In genomic region chr11:14451825-14452224, GRCh38 we compare ENCODE assay signal across 14 cellular contexts. TPM values are rescaled to one million over a fixed set of nuclear protein-coding genes. Genes with fewer than 3 reads are reported as not detected.
DNase-seq lines count a peak whose midpoint lies in the region; ATAC-seq and TF ChIP-seq lines count a peak whose summit lies in the region.
"Had no signal": no experiment of that assay in that cellular context is flagged by ENCODE, and none has a peak within 500 bp of the region (broad histone marks: within the 10 kb centered on the region; RNA-seq: fewer than 3 reads in every experiment).

No MANE protein-coding gene starts in this region.

- CTCF ChIA-PET in GM10248 (lab: Yijun Ruan, JAX), result interaction anchor here (0.9 to 6.9 kb wide), 3 partner anchors 15 to 679 kb away, joined by 3 to 109 read pairs (median 3); no protein-coding TSS in a partner anchor
- CTCF ChIA-PET in OCI-LY7 (lab: Charles Lee; ENCODE audit: unreplicated experiment), result no interaction called here

- no peak overlapping the region for H3K4me2 ChIP-seq in OCI-LY7 (ENCODE audit: low read length)

- H4K20me1 ChIP-seq in OCI-LY7 (ENCODE audit: insufficient read depth, low read length), result no peaks in the 10 kb centered on the region

- peaks cover 7% of the 10 kb centered on the region for H3K36me3 Mint-ChIP-seq in memory B cell
- peaks cover 32% of the 10 kb centered on the region for H3K36me3 Mint-ChIP-seq in activated T-cell treated with anti-CD3 and anti-CD28 coated beads, Interleukin-2, amount 50 U/mL, for 24 hours (ENCODE audit: low read depth)

- H3K9me3 Mint-ChIP-seq in memory B cell, result no peaks in the 10 kb centered on the region
- no peaks in the 10 kb centered on the region for H3K9me3 Mint-ChIP-seq in activated T-cell treated with anti-CD3 and anti-CD28 coated beads, Interleukin-2, amount 50 U/mL, for 24 hours
- H3K9me3 Mint-ChIP-seq: activated naive CD8-positive, alpha-beta T cell treated with anti-CD3 and anti-CD28 coated beads, Interleukin-2, amount 50 U/mL, for 24 hours; neural crest cell had no signal

- no peak overlapping the region for H3K4me3 ChIP-seq in OCI-LY7 (ENCODE audit: low read depth, low read length, poor library complexity, severe bottlenecking)
- H3K4me3 ChIP-seq: colonic mucosa had no signal

- peak; percentile 38 for ATAC-seq in HG02798 (IDR thresholded peaks at IDR 0.05; ENCODE audit: poor library complexity, unreplicated experiment)
- peak; percentile 92 for ATAC-seq in memory B cell (ENCODE audit: low read depth)
- ATAC-seq: activated naive CD8-positive, alpha-beta T cell treated with anti-CD3 and anti-CD28 coated beads, Interleukin-2, amount 50 U/mL, for 24 hours had no signal

- no peak overlapping the region for H2AFZ ChIP-seq in OCI-LY7 (ENCODE audit: low read length)

- peak; percentile 16 for DNase-seq in GM10248 (ENCODE audit: extremely low spot score)
- DNase-seq in OCI-LY7 (ENCODE audit: low spot score), result peak; percentile 25
- DNase-seq in memory B cell (ENCODE audit: low spot score in 2 of 2), result peak in 1 of 2 donors; percentile 57
- no peak for DNase-seq in activated CD4-positive, alpha-beta T cell treated with anti-CD3 and anti-CD28 coated beads, Interleukin-2, amount 50 U/mL, for 1 hour
- DNase-seq in activated CD4-positive, alpha-beta T cell treated with anti-CD3 and anti-CD28 coated beads, Interleukin-2, amount 50 U/mL, for 48 hours, result no peak
- DNase-seq in DMS114 treated with DMSO at 0.1 percent for 48 hours (lab: John Stamatoyannopoulos, UW; ENCODE audit: unreplicated experiment), result no peak
- no peak for DNase-seq in activated T-cell treated with anti-CD3 and anti-CD28 coated beads, Interleukin-2, amount 50 U/mL, for 24 hours
- DNase-seq: activated naive CD8-positive, alpha-beta T cell treated with anti-CD3 and anti-CD28 coated beads, Interleukin-2, amount 50 U/mL, for 24 hours; C1 segment of cervical spinal cord; colonic mucosa; stimulated activated CD8-positive, alpha-beta memory T cell treated with anti-CD3 and anti-CD28 coated beads, Interleukin-4, amount 100 ng/mL, for 48 hours; T-helper 2 cell had no signal

- H3K9me3 ChIP-seq in OCI-LY7 (ENCODE audit: low read length), result no peaks in the 10 kb centered on the region
- H3K9me3 ChIP-seq: colonic mucosa had no signal

- H3K27ac ChIP-seq in OCI-LY7 (ENCODE audit: low read depth, low read length, poor library complexity, severe bottlenecking), result no peak overlapping the region
- H3K27ac ChIP-seq: colonic mucosa had no signal

- H3K27me3 Mint-ChIP-seq in memory B cell, result no peaks in the 10 kb centered on the region
- H3K27me3 Mint-ChIP-seq in activated T-cell treated with anti-CD3 and anti-CD28 coated beads, Interleukin-2, amount 50 U/mL, for 24 hours, result no peaks in the 10 kb centered on the region
- H3K27me3 Mint-ChIP-seq: activated naive CD8-positive, alpha-beta T cell treated with anti-CD3 and anti-CD28 coated beads, Interleukin-2, amount 50 U/mL, for 24 hours had no signal

- POLR2A ChIA-PET in GM10248 (lab: Yijun Ruan, JAX) (no interaction called here), OCI-LY7 (lab: Charles Lee) (interaction anchor here (0.6 kb wide), 1 partner anchor 225 kb away, joined by 3 read pairs; no protein-coding TSS in a partner anchor)

- H3K36me3 ChIP-seq in OCI-LY7 (ENCODE audit: insufficient read depth, low read length), result peaks cover 22% of the 10 kb centered on the region; the same call in 1 of the 2 replicates
- H3K36me3 ChIP-seq: colonic mucosa had no signal

- H3K4me1 Mint-ChIP-seq in memory B cell, result peaks cover 12% of the 10 kb centered on the region
- H3K4me1 Mint-ChIP-seq in activated T-cell treated with anti-CD3 and anti-CD28 coated beads, Interleukin-2, amount 50 U/mL, for 24 hours (ENCODE audit: low read depth), result peaks cover 15% of the 10 kb centered on the region
- H3K4me1 Mint-ChIP-seq: neural crest cell had no signal

- no peak overlapping the region for H3K4me3 Mint-ChIP-seq in memory B cell
- no peak overlapping the region for H3K4me3 Mint-ChIP-seq in activated T-cell treated with anti-CD3 and anti-CD28 coated beads, Interleukin-2, amount 50 U/mL, for 24 hours
- H3K4me3 Mint-ChIP-seq: activated naive CD8-positive, alpha-beta T cell treated with anti-CD3 and anti-CD28 coated beads, Interleukin-2, amount 50 U/mL, for 24 hours; neural crest cell had no signal

- peaks cover 4% of the 10 kb centered on the region for H3K4me1 ChIP-seq in OCI-LY7 (ENCODE audit: insufficient read depth, low read length, poor library complexity, severe bottlenecking)
- H3K4me1 ChIP-seq: colonic mucosa had no signal

- no peak for TF ChIP-seq CTCF in GM10248 (IDR thresholded peaks at IDR 0.05; ENCODE audit: control extremely low read depth, extremely low read depth, low read depth, missing control alignments)
- TF ChIP-seq CTCF in OCI-LY7 (conservative IDR thresholded peaks at IDR 0.05; ENCODE audit: low read length), result no peak

- no peaks in the 10 kb centered on the region for H3K79me2 ChIP-seq in OCI-LY7 (ENCODE audit: insufficient read depth, low read depth, low read length)

- H3K27ac Mint-ChIP-seq in memory B cell, result peak overlapping the region; percentile 98
- no peak overlapping the region for H3K27ac Mint-ChIP-seq in activated T-cell treated with anti-CD3 and anti-CD28 coated beads, Interleukin-2, amount 50 U/mL, for 24 hours
- H3K27ac Mint-ChIP-seq: activated naive CD8-positive, alpha-beta T cell treated with anti-CD3 and anti-CD28 coated beads, Interleukin-2, amount 50 U/mL, for 24 hours had no signal

- intact Hi-C loops in OCI-LY7 (cut with micrococcal nuclease; ENCODE audit: unreplicated experiment), result no loop called here

- no TSS peak for BruUV-seq in OCI-LY7 (replicated peaks; lab: Mats Ljungman, UMichigan)

- no peaks in the 10 kb centered on the region for H3K9me2 ChIP-seq in OCI-LY7 (ENCODE audit: insufficient read depth, low read length)

RNA-seq across cellular contexts. Expression of gene COPB1, which starts 47.8 kb away (rescaled TPM):
- 61.1 and 81.7 TPM in 2 replicates for total RNA-seq in OCI-LY7 (2014; rRNA removed; shearing (Covaris generic))
- total RNA-seq in OCI-LY7 (2022), result 93.4 and 98.1 TPM in 2 replicates

Comparison
In these comparisons a context has a peak if more than half of its experiments do, and no peak if none do; other contexts are left out.
1. DNase-seq: peak in GM10248 (single experiment) and OCI-LY7 (single experiment); none in activated CD4-positive, alpha-beta T cell treated with anti-CD3 and anti-CD28 coated beads, Interleukin-2, amount 50 U/mL, for 1 hour (single experiment), activated CD4-positive, alpha-beta T cell treated with anti-CD3 and anti-CD28 coated beads, Interleukin-2, amount 50 U/mL, for 48 hours (0 of 2), DMS114 treated with DMSO at 0.1 percent for 48 hours (single experiment) and activated T-cell treated with anti-CD3 and anti-CD28 coated beads, Interleukin-2, amount 50 U/mL, for 24 hours (single experiment).